13 cellular contexts compared by ENCODE assay signal in genomic region chr19:3725640-3726310, GRCh38. TPM values are rescaled to one million over a fixed set of nuclear protein-coding genes. Genes with fewer than 3 reads are reported as not detected.
A peak's percentile ranks its signal among the peaks of the same experiment; 100 is the strongest.
DNase-seq lines count a peak whose midpoint lies in the region; ATAC-seq, FAIRE-seq and TF ChIP-seq lines count a peak whose summit lies in the region.
"Had no signal": no experiment of that assay in that cellular context is flagged by ENCODE, and none has a peak within 500 bp of the region (broad histone marks: within the 10 kb centered on the region; RNA-seq: fewer than 3 reads in every experiment).

No MANE protein-coding gene starts in this region.

- ATAC-seq in HG02610 (IDR thresholded peaks at IDR 0.05; ENCODE audit: unreplicated experiment), result no peak
- ATAC-seq in GM19328 (IDR thresholded peaks at IDR 0.05; ENCODE audit: unreplicated experiment), result no peak
- no peak for ATAC-seq in GM19324 (IDR thresholded peaks at IDR 0.05; ENCODE audit: low FRiP score, unreplicated experiment)
- ATAC-seq: heart right ventricle; stimulated activated naive CD8-positive, alpha-beta T cell treated with anti-CD3 and anti-CD28 coated beads, Interleukin-15, amount 100 ng/mL, for 72 hours had no signal

- H4K20me1 ChIP-seq in MM.1S (ENCODE audit: insufficient read depth, low read length) (no peaks in the 10 kb centered on the region), PC-9 (ENCODE audit: insufficient read depth) (no peaks in the 10 kb centered on the region)

- H3K4me3 ChIP-seq in MM.1S (ENCODE audit: low read length), result no peak overlapping the region
- H3K4me3 ChIP-seq in PC-9, result no peak overlapping the region
- no peak overlapping the region for H3K4me3 ChIP-seq in kidney (ENCODE audit: low read length in 2 of 2)
- H3K4me3 ChIP-seq: heart right ventricle had no signal

- H2AFZ ChIP-seq in MM.1S (ENCODE audit: low read length), result peak overlapping the region; percentile 18
- H2AFZ ChIP-seq in PC-9, result no peak overlapping the region

- no peaks in the 10 kb centered on the region for H3K36me3 ChIP-seq in MM.1S (replicated peaks; ENCODE audit: insufficient read depth, low read length)
- H3K36me3 ChIP-seq in PC-9 (ENCODE audit: low read depth), result no peaks in the 10 kb centered on the region
- H3K36me3 ChIP-seq in kidney (ENCODE audit: control insufficient read depth in 1 of 2, insufficient read depth in 2 of 2, low read length in 2 of 2), result no peaks in the 10 kb centered on the region
- H3K36me3 ChIP-seq: heart right ventricle had no signal

- H3K27ac ChIP-seq in MM.1S (ENCODE audit: low read length) (no peak overlapping the region), PC-9 (no peak overlapping the region), kidney (ENCODE audit: low read depth in 2 of 2, low read length in 2 of 2) (peak overlapping the region in 1 of 2 donors; percentile 16)
- H3K27ac ChIP-seq: heart right ventricle had no signal

- POLR2A ChIA-PET in PC-9 (lab: Charles Lee; ENCODE audit: unreplicated experiment), result no interaction called here

- DNase-seq in ACHN (peak; percentile 62), MM.1S (peak; percentile 70), PC-9 (peak; percentile 40 to 77), kidney (peak; percentile 91), dermis blood vessel endothelial cell (no peak)
- DNase-seq: activated CD4-positive, alpha-beta T cell treated with anti-CD3 and anti-CD28 coated beads, Interleukin-2, amount 10 ng/mL, durations not matched to agents 7 days and 5 days; effector CD4-positive, alpha-beta T cell; heart right ventricle; stimulated activated naive CD8-positive, alpha-beta T cell treated with anti-CD3 and anti-CD28 coated beads, Interleukin-15, amount 100 ng/mL, for 72 hours had no signal

- H3K4me2 ChIP-seq in MM.1S (ENCODE audit: low read depth, low read length), result peak overlapping the region; percentile 33; the same call in 1 of the 2 replicates
- H3K4me2 ChIP-seq in PC-9, result no peak overlapping the region

- H3K9ac ChIP-seq in MM.1S (ENCODE audit: low read length) (no peak overlapping the region), kidney (ENCODE audit: low read length in 2 of 2) (no peak overlapping the region)

- peaks cover 8% of the 10 kb centered on the region; the same call in 1 of the 2 replicates for H3K4me1 ChIP-seq in MM.1S (ENCODE audit: low read length)
- peaks cover 19% of the 10 kb centered on the region for H3K4me1 ChIP-seq in PC-9 (replicated peaks; ENCODE audit: insufficient read depth)
- peaks cover under 1 to 3% of the 10 kb centered on the region in 2 donors for H3K4me1 ChIP-seq in kidney (ENCODE audit: control insufficient read depth in 1 of 2, insufficient read depth in 1 of 2, low read depth in 1 of 2, low read length in 2 of 2)

- TF ChIP-seq CTCF in MM.1S (IDR thresholded peaks at IDR 0.05; ENCODE audit: low read length) (no peak), PC-9 (conservative IDR thresholded peaks at IDR 0.05) (no peak), kidney (IDR thresholded peaks at IDR 0.05; ENCODE audit: borderline replicate concordance, extremely low read depth, insufficient read depth) (no peak)

- H3K9me2 ChIP-seq in MM.1S (replicated peaks; ENCODE audit: insufficient read depth, low read length) (no peaks in the 10 kb centered on the region), PC-9 (ENCODE audit: insufficient read depth) (no peaks in the 10 kb centered on the region)

- H3F3A ChIP-seq in MM.1S (ENCODE audit: insufficient read depth, low read length), result no peaks in the 10 kb centered on the region; the same call in 1 of the 2 replicates
- H3F3A ChIP-seq in PC-9 (ENCODE audit: insufficient read depth, low read depth), result peaks cover 14% of the 10 kb centered on the region; the same call in 1 of the 2 replicates

- H3K27me3 ChIP-seq in MM.1S (replicated peaks; ENCODE audit: insufficient read depth, low read length) (peaks cover 38% of the 10 kb centered on the region), PC-9 (ENCODE audit: insufficient read depth, low read depth) (no peaks in the 10 kb centered on the region)

- H3K9me3 ChIP-seq in MM.1S (replicated peaks; ENCODE audit: insufficient read depth, low read length), result no peaks in the 10 kb centered on the region
- H3K9me3 ChIP-seq in PC-9 (ENCODE audit: insufficient read depth, low read depth), result no peaks in the 10 kb centered on the region
- no peaks in the 10 kb centered on the region for H3K9me3 ChIP-seq in kidney (ENCODE audit: control insufficient read depth in 1 of 2, low read length in 2 of 2)

- FAIRE-seq in kidney (lab: Jason Lieb, UNC), result no peak

- CTCF ChIA-PET in PC-9 (lab: Charles Lee), result no interaction called here

- in situ Hi-C loops in ACHN (cut with HindIII; ENCODE audit: low pct_ligation_motif_present, low pct_unique_long_range_greater_than_20kb, low sequenced_read_pairs), result no loop called here

- no TSS peak for BruUV-seq in PC-9 (replicated peaks; lab: Mats Ljungman, UMichigan)

- H3K79me2 ChIP-seq in MM.1S (ENCODE audit: low read length) (no peaks in the 10 kb centered on the region), PC-9 (ENCODE audit: low read depth) (0 out of 2 replicates have a peak, but pooled peaks cover 8% of the 10 kb centered on the region)

- intact Hi-C loops in PC-9 (cut with micrococcal nuclease; ENCODE audit: unreplicated experiment) (no loop called here), kidney (cut with DNase I) (no loop called here)

RNA-seq across cellular contexts. Expression of gene TJP3, which starts 17.6 kb away (rescaled TPM):
- total RNA-seq in PC-9 (2021), result 56.8 and 71.5 TPM in 2 replicates
- 26.5 TPM for total RNA-seq in kidney
- 32.5 TPM for polyA plus RNA-seq in kidney (ENCODE audit: insufficient read depth, low read depth, low replicate concordance)
- total RNA-seq in dermis blood vessel endothelial cell, result 0.09 and 0.51 TPM in 2 replicates
- polyA plus RNA-seq: BJ had no signal

RNA-seq across cellular contexts. Expression of gene PIP5K1C, which starts 25.5 kb away (rescaled TPM):
- total RNA-seq in PC-9 (2021) (19.1 and 20.0 TPM in 2 replicates), kidney (35.6 TPM), dermis blood vessel endothelial cell (57.7 and 75.6 TPM in 2 replicates)
- polyA plus RNA-seq in kidney (ENCODE audit: insufficient read depth, low read depth, low replicate concordance), result 11.2 TPM

RNA-seq across cellular contexts. Expression of gene APBA3, which starts 35.7 kb away (rescaled TPM):
- total RNA-seq in PC-9 (2021) (16.0 and 22.1 TPM in 2 replicates), kidney (27.5 TPM), dermis blood vessel endothelial cell (26.5 and 33.5 TPM in 2 replicates)
- 17.1 TPM for polyA plus RNA-seq in kidney (ENCODE audit: insufficient read depth, low read depth, low replicate concordance)

RNA-seq across cellular contexts. Expression of gene MRPL54, which starts 36.7 kb away (rescaled TPM):
- total RNA-seq in PC-9 (2021) (31.6 and 42.0 TPM in 2 replicates), kidney (57.6 TPM), dermis blood vessel endothelial cell (30.3 and 55.8 TPM in 2 replicates)
- 151 TPM for polyA plus RNA-seq in kidney (ENCODE audit: insufficient read depth, low read depth, low replicate concordance)

RNA-seq across cellular contexts. Expression of gene RAX2, which starts 46.3 kb away (rescaled TPM):
- total RNA-seq in PC-9 (2021), result not detected in 2 replicates
- total RNA-seq in kidney, result not detected
- not detected for polyA plus RNA-seq in kidney (ENCODE audit: insufficient read depth, low read depth, low replicate concordance)
- total RNA-seq in dermis blood vessel endothelial cell, result not detected in 2 replicates
- total RNA-seq: activated CD4-positive, alpha-beta T cell treated with anti-CD3 and anti-CD28 coated beads, Interleukin-2, amount 10 ng/mL, durations not matched to agents 7 days and 5 days; heart right ventricle had no signal
- polyA plus RNA-seq: BJ, heart right ventricle had no signal

Comparison
In these comparisons a context has a peak if more than half of its experiments do, and no peak if none do; other contexts are left out.
1. RNA of gene TJP3, which starts 17.6 kb away (total RNA-seq): 56.8 to 71.5 TPM in PC-9 and 26.5 TPM in kidney (single experiment); 0.09 to 0.51 TPM in dermis blood vessel endothelial cell; every median in the first group is over 10 times any median in the second.